2 cellular contexts compared by ENCODE assay signal in genomic region chr5:107937198-107937597, GRCh38.
TF ChIP-seq lines count a peak whose summit lies in the region.

No MANE protein-coding gene starts in this region.

TF ChIP-seq in HepG2, 621 proteins besides CTCF, POLR2A, EP300 and RAD21 (continued from another document):
- TF ChIP-seq ZNF296 (CRISPR knock-in tag; conservative IDR thresholded peaks at IDR 0.05), result no peak
- no peak for TF ChIP-seq ZNF562 (CRISPR knock-in tag; IDR thresholded peaks at IDR 0.05; ENCODE audit: borderline replicate concordance)
- no peak for TF ChIP-seq ZBTB37 (CRISPR knock-in tag; IDR thresholded peaks at IDR 0.05)
- TF ChIP-seq CBFB (CRISPR knock-in tag; IDR thresholded peaks at IDR 0.05), result no peak
- no peak for TF ChIP-seq AKAP8 (CRISPR knock-in tag; IDR thresholded peaks at IDR 0.05)
- TF ChIP-seq ZIK1 (CRISPR knock-in tag; IDR thresholded peaks at IDR 0.05; ENCODE audit: borderline replicate concordance, low read depth), result no peak
- no peak for TF ChIP-seq RERE (CRISPR knock-in tag; IDR thresholded peaks at IDR 0.05; ENCODE audit: low read depth)

TF ChIP-seq in WTC11, 78 proteins besides CTCF, POLR2A, EP300 and RAD21 (continued from another document):
- no peak for TF ChIP-seq ZNF532 (CRISPR knock-in tag; IDR thresholded peaks at IDR 0.05; ENCODE audit: borderline replicate concordance)
- TF ChIP-seq ATF3 (CRISPR knock-in tag; conservative IDR thresholded peaks at IDR 0.05), result no peak
- TF ChIP-seq TEAD4 (CRISPR knock-in tag; IDR thresholded peaks at IDR 0.05), result no peak
- no peak for TF ChIP-seq ZNF281 (CRISPR knock-in tag; IDR thresholded peaks at IDR 0.05)
- no peak for TF ChIP-seq ZBTB43 (CRISPR knock-in tag; IDR thresholded peaks at IDR 0.05)
- TF ChIP-seq HMGA2 (CRISPR knock-in tag; IDR thresholded peaks at IDR 0.05), result no peak
- TF ChIP-seq RORB (CRISPR knock-in tag; IDR thresholded peaks at IDR 0.05), result no peak
- no peak for TF ChIP-seq USF2 (CRISPR knock-in tag; IDR thresholded peaks at IDR 0.05)
